Comparison of ENCODE assay signal across 20 cellular contexts in the genomic region with DNA sequence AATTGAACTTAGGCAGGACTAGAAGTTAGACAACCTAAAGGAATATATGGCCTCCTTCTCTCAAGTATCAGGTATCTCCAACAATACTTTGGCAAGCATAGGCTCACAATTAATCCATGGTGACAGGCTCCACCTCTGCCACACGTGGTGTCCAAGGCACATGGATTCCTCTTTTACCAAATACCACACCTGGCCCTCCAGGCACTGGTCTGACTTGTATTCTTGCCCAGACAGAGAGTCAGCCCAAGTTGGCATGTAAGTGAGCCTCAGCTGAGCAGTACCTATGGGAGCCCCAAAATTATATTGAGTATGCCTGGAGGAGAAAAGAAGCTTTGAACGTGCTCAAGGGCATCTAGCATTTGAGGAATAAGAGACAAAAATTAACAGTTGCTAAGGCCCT. TPM values are rescaled to one million over a fixed set of nuclear protein-coding genes. Genes with fewer than 3 reads are reported as not detected.
DNase-seq lines count a peak whose midpoint lies in the region; ATAC-seq and TF ChIP-seq lines count a peak whose summit lies in the region.
"Had no signal": no experiment of that assay in that cellular context is flagged by ENCODE, and none has a peak within 500 bp of the region (broad histone marks: within the 10 kb centered on the region; RNA-seq: fewer than 3 reads in every experiment).

No MANE protein-coding gene starts in this region.

- no peaks in the 10 kb centered on the region for H3K9me3 ChIP-seq in SJCRH30 (replicated peaks)
- H3K9me3 ChIP-seq: BLaER1, SJSA1 had no signal

- no peak for TF ChIP-seq EP300 in Ishikawa (IDR thresholded peaks at IDR 0.05; ENCODE audit: borderline replicate concordance)

- no peak overlapping the region for H3K27ac ChIP-seq in SJCRH30
- H3K27ac ChIP-seq: BLaER1, SJSA1 had no signal

- no peaks in the 10 kb centered on the region for H3K27me3 ChIP-seq in SJCRH30
- H3K27me3 ChIP-seq: BLaER1, SJSA1 had no signal

- TF ChIP-seq RAD21 in Ishikawa (IDR thresholded peaks at IDR 0.05; ENCODE audit: low read depth): no peak

- ATAC-seq in esophagus mucosa (peak; percentile 88), GM19467 (IDR thresholded peaks at IDR 0.05; ENCODE audit: unreplicated experiment) (no peak)
- ATAC-seq: PC-3 had no signal

- no peak overlapping the region for H3K4me3 ChIP-seq in SJCRH30
- H3K4me3 ChIP-seq: BLaER1, SJSA1 had no signal

- no peaks in the 10 kb centered on the region for H3K36me3 ChIP-seq in SJCRH30
- H3K36me3 ChIP-seq: BLaER1, SJSA1 had no signal

- peak; percentile 17 for DNase-seq in NCI-H2029 (lab: John Stamatoyannopoulos, UW)
- DNase-seq in NCI-H2029 treated with DMSO at 0.1 percent for 48 hours (lab: John Stamatoyannopoulos, UW): no peak
- peak; percentile 21 for DNase-seq in NCI-H510A treated with DMSO at 0.1 percent for 48 hours (lab: John Stamatoyannopoulos, UW)
- DNase-seq in stimulated activated CD8-positive, alpha-beta memory T cell treated with anti-CD3 and anti-CD28 coated beads, Interleukin-4, amount 100 ng/mL, for 48 hours: no peak
- DNase-seq in SJCRH30: no peak
- DNase-seq: CD4-positive, alpha-beta T cell; DND-41; KBM-7; NCI-H1694; NCI-H2081 treated with DMSO at 0.1 percent for 48 hours; NCI-H2227 treated with DMSO at 0.1 percent for 48 hours; NCI-H82; NK-92 treated with Interleukin-12 subunit alpha and Interleukin-12 subunit beta, amount 100 ng/mL, for 24 hours; PC-3; T-helper 2 cell had no signal

- H3K4me1 ChIP-seq in SJCRH30: no peaks in the 10 kb centered on the region
- H3K4me1 ChIP-seq: SJSA1 had no signal

TF ChIP-seq in Ishikawa, 13 proteins besides CTCF, POLR2A, EP300 and RAD21:
- TF ChIP-seq TAF1 (IDR thresholded peaks at IDR 0.05; ENCODE audit: low read depth): no peak
- no peak for TF ChIP-seq NFIC (IDR thresholded peaks at IDR 0.05)
- TF ChIP-seq, protein P1, sequence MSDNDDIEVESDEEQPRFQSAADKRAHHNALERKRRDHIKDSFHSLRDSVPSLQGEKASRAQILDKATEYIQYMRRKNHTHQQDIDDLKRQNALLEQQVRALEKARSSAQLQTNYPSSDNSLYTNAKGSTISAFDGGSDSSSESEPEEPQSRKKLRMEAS (IDR thresholded peaks at IDR 0.05): 0 out of 2 replicates have a peak, but pooled peaks have one; percentile 25
- TF ChIP-seq, protein P2, sequence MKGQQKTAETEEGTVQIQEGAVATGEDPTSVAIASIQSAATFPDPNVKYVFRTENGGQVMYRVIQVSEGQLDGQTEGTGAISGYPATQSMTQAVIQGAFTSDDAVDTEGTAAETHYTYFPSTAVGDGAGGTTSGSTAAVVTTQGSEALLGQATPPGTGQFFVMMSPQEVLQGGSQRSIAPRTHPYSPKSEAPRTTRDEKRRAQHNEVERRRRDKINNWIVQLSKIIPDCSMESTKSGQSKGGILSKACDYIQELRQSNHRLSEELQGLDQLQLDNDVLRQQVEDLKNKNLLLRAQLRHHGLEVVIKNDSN (IDR thresholded peaks at IDR 0.05): peak; percentile 42; the same call in 1 of the 2 replicates

RNA-seq across cellular contexts. Expression of gene SRPX2, which starts 19.7 kb away (rescaled TPM):
- total RNA-seq in esophagus mucosa: 18.9 TPM
- total RNA-seq in SJCRH30 (2014; rRNA removed; shearing (Covaris generic)): 0.97 and 1.3 TPM in 2 replicates
- total RNA-seq: CD4-positive, alpha-beta T cell had no signal

RNA-seq across cellular contexts. Expression of gene TSPAN6, which starts 27.0 kb away (rescaled TPM):
- total RNA-seq in esophagus mucosa: 36.4 TPM
- total RNA-seq in SJCRH30 (2014; rRNA removed; shearing (Covaris generic)): 58.8 and 61.7 TPM in 2 replicates

Comparison
In these comparisons a context has a peak if more than half of its experiments do, and no peak if none do; other contexts are left out.
1. DNase-seq: peak in NCI-H2029 (single experiment) and NCI-H510A treated with DMSO at 0.1 percent for 48 hours (single experiment); none in NCI-H2029 treated with DMSO at 0.1 percent for 48 hours (single experiment), stimulated activated CD8-positive, alpha-beta memory T cell treated with anti-CD3 and anti-CD28 coated beads, Interleukin-4, amount 100 ng/mL, for 48 hours (single experiment) and SJCRH30 (0 of 2).